1 cellular context compared by ENCODE assay signal in the genomic region with DNA sequence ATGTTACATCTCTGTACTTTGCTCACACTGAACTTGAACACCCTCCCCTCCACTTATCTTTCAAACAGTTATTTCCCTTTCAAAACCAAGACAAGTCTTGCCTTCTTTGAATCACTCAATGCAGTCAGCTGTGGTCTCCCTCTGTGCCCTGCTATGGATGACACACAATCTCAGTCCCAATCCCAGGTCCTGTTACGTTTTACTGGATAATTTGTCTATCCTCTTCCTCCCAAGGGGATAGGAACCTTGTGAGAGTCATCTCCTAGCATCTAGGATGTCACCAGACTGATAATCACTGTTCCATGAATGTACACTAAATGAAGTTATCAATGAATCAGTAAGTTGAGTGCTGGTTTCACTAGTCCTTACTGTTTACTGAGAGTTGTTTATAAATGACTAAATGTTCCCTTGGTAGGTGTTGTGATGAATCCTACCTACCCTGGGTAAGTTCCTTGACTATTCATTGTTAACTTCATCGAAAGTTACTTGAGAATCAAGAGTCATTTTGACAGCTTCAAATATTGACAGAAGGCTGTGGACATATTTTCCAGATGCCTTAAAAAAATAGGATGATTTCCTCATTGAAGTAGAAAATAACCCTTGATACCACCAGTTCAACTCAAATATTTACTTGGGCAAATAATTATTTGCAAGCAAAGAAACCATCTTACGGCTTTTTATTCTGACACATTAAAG.
A peak's percentile ranks its signal among the peaks of the same experiment; 100 is the strongest.
TF ChIP-seq lines count a peak whose summit lies in the region.

No MANE protein-coding gene starts in this region.

TF ChIP-seq in liver, 16 proteins besides CTCF, POLR2A, EP300 and RAD21 (continued from another document):
- TF ChIP-seq, protein P1, sequence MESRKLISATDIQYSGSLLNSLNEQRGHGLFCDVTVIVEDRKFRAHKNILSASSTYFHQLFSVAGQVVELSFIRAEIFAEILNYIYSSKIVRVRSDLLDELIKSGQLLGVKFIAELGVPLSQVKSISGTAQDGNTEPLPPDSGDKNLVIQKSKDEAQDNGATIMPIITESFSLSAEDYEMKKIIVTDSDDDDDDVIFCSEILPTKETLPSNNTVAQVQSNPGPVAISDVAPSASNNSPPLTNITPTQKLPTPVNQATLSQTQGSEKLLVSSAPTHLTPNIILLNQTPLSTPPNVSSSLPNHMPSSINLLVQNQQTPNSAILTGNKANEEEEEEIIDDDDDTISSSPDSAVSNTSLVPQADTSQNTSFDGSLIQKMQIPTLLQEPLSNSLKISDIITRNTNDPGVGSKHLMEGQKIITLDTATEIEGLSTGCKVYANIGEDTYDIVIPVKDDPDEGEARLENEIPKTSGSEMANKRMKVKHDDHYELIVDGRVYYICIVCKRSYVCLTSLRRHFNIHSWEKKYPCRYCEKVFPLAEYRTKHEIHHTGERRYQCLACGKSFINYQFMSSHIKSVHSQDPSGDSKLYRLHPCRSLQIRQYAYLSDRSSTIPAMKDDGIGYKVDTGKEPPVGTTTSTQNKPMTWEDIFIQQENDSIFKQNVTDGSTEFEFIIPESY (IDR thresholded peaks at IDR 0.05), result no peak
- TF ChIP-seq, protein P2, sequence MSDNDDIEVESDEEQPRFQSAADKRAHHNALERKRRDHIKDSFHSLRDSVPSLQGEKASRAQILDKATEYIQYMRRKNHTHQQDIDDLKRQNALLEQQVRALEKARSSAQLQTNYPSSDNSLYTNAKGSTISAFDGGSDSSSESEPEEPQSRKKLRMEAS (IDR thresholded peaks at IDR 0.05), result no peak
- TF ChIP-seq, protein P3, sequence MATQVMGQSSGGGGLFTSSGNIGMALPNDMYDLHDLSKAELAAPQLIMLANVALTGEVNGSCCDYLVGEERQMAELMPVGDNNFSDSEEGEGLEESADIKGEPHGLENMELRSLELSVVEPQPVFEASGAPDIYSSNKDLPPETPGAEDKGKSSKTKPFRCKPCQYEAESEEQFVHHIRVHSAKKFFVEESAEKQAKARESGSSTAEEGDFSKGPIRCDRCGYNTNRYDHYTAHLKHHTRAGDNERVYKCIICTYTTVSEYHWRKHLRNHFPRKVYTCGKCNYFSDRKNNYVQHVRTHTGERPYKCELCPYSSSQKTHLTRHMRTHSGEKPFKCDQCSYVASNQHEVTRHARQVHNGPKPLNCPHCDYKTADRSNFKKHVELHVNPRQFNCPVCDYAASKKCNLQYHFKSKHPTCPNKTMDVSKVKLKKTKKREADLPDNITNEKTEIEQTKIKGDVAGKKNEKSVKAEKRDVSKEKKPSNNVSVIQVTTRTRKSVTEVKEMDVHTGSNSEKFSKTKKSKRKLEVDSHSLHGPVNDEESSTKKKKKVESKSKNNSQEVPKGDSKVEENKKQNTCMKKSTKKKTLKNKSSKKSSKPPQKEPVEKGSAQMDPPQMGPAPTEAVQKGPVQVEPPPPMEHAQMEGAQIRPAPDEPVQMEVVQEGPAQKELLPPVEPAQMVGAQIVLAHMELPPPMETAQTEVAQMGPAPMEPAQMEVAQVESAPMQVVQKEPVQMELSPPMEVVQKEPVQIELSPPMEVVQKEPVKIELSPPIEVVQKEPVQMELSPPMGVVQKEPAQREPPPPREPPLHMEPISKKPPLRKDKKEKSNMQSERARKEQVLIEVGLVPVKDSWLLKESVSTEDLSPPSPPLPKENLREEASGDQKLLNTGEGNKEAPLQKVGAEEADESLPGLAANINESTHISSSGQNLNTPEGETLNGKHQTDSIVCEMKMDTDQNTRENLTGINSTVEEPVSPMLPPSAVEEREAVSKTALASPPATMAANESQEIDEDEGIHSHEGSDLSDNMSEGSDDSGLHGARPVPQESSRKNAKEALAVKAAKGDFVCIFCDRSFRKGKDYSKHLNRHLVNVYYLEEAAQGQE (IDR thresholded peaks at IDR 0.05), result no peak
- TF ChIP-seq JUND (IDR thresholded peaks at IDR 0.05), result peak in 1 of 2 donors; percentile 19
- no peak for TF ChIP-seq SP1 (IDR thresholded peaks at IDR 0.05)
- peak; percentile 51 to 58 for TF ChIP-seq HNF4A (conservative IDR thresholded peaks at IDR 0.05)
- no peak for TF ChIP-seq NR2F2 (IDR thresholded peaks at IDR 0.05)
- TF ChIP-seq, protein P4, sequence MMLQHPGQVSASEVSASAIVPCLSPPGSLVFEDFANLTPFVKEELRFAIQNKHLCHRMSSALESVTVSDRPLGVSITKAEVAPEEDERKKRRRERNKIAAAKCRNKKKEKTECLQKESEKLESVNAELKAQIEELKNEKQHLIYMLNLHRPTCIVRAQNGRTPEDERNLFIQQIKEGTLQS (IDR thresholded peaks at IDR 0.05), result no peak
- no peak for TF ChIP-seq FOXA2 (IDR thresholded peaks at IDR 0.05)
- TF ChIP-seq HNF4G (IDR thresholded peaks at IDR 0.05), result no peak
- peak in 1 of 2 donors; percentile 10 for TF ChIP-seq RXRA (IDR thresholded peaks at IDR 0.05)
